In genomic region chr5:173781826-173782670, GRCh38 we compare ENCODE assay signal across 1 cellular context.
A peak's percentile ranks its signal among the peaks of the same experiment; 100 is the strongest.
TF ChIP-seq lines count a peak whose summit lies in the region.

No MANE protein-coding gene starts in this region.

TF ChIP-seq in A549, 52 proteins besides CTCF, POLR2A, EP300 and RAD21 (continued from another document):
- TF ChIP-seq REST (IDR thresholded peaks at IDR 0.05) (no peak), ZC3H11A (IDR thresholded peaks at IDR 0.05) (no peak), SMC3 (IDR thresholded peaks at IDR 0.05) (peak; percentile 23; the same call in 1 of the 3 replicates), ZFP36 (IDR thresholded peaks at IDR 0.05; ENCODE audit: borderline replicate concordance, partially characterized antibody) (no peak), HOXA7 (CRISPR knock-in tag; IDR thresholded peaks at IDR 0.05) (peak; percentile 44), POLR2AphosphoS2 (conservative IDR thresholded peaks at IDR 0.05; ENCODE audit: low read length) (no peak), KDM5A (IDR thresholded peaks at IDR 0.05) (no peak), MYC (IDR thresholded peaks at IDR 0.05; ENCODE audit: borderline replicate concordance, low read length) (peak; percentile 37; the same call in 1 of the 2 replicates), PHF8 (IDR thresholded peaks at IDR 0.05; ENCODE audit: borderline replicate concordance, low read depth) (no peak), RNF2 (IDR thresholded peaks at IDR 0.05; ENCODE audit: borderline replicate concordance, low read depth) (no peak), HOXB13 (CRISPR knock-in tag; IDR thresholded peaks at IDR 0.05; ENCODE audit: low read depth) (peak; percentile 89), NFE2L2 (conservative IDR thresholded peaks at IDR 0.05; ENCODE audit: low read length) (peak; percentile 55; the same call in 1 of the 2 replicates), HDAC2 (IDR thresholded peaks at IDR 0.05) (no peak), RFX5 (IDR thresholded peaks at IDR 0.05) (no peak), FOSB (CRISPR knock-in tag; IDR thresholded peaks at IDR 0.05) (no peak), TFCP2L1 (CRISPR knock-in tag; IDR thresholded peaks at IDR 0.05) (no peak; the same call in 1 of the 2 replicates), JUNB (IDR thresholded peaks at IDR 0.05) (peak; percentile 54), HMGXB4 (CRISPR knock-in tag; IDR thresholded peaks at IDR 0.05; ENCODE audit: borderline replicate concordance) (peak; percentile 66; the same call in 1 of the 2 replicates), CHD2 (IDR thresholded peaks at IDR 0.05; ENCODE audit: low read length, partially characterized antibody) (no peak)
